Comparison of ENCODE assay signal across 18 cellular contexts in the genomic region with DNA sequence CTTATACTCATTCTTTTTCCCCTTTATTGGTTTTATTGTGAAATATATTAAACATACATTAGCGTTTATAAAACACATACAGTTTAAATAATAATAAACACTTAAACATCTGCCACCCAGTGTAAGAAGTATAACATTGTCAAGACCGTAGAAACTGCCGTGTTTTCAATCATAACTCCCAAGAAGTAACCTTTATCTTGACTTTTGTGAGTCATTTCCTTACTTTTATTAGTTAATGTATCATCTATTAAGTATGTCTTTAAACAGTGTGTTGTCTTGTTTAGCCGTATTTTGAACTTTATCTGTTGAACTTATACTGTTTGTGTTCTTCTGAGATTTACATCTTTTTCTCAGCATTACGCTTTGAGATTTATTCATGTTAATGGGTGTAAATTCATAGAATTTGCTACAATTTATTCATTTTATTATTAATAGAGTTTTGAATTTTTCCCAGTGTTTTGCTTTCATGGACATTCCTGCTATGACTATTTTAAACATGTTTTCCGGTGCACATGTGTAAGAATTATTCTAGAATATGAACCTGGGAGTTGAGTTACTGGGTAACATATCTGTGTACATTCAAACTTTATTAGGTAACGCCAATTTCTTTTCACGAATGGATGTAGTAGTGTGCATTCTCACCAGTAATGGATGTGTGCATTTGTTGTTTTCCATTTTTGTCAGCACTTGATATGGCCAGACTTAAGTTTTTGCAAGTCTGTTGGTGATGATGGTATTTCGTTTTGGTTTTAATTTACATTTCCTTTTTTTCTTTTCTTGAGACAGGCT.
A peak's percentile ranks its signal among the peaks of the same experiment; 100 is the strongest.
DNase-seq lines count a peak whose midpoint lies in the region; TF ChIP-seq lines count a peak whose summit lies in the region.
"Had no signal": no experiment of that assay in that cellular context is flagged by ENCODE, and none has a peak within 500 bp of the region (broad histone marks: within the 10 kb centered on the region; RNA-seq: fewer than 3 reads in every experiment).

No MANE protein-coding gene starts in this region.

- peak overlapping the region; percentile 20 to 67 (median 57) for H3K27ac Mint-ChIP-seq in nephron
- H3K27ac Mint-ChIP-seq: type B pancreatic cell had no signal

- H3K4me1 Mint-ChIP-seq in nephron, result no peaks in the 10 kb centered on the region

- no peak overlapping the region for H3K27ac ChIP-seq in RWPE1
- H3K27ac ChIP-seq: colonic mucosa, gastroesophageal sphincter had no signal

- H3K9me3 Mint-ChIP-seq in nephron, result peaks cover 2% of the 10 kb centered on the region
- H3K9me3 Mint-ChIP-seq: type B pancreatic cell had no signal

- DNase-seq in EL (peak; percentile 68), RWPE1 (ENCODE audit: low spot score) (peak; percentile 69), epithelial cell of proximal tubule (ENCODE audit: low read depth) (peak; percentile 68), 8988T (no peak), middle frontal gyrus (ENCODE audit: extremely low spot score, low spot score) (no peak), NCI-H69 (lab: John Stamatoyannopoulos, UW) (no peak), midbrain (lab: John Stamatoyannopoulos, UW) (no peak)
- DNase-seq: activated T-cell treated with anti-CD3 and anti-CD28 coated beads for 4 hours; BE2C; colonic mucosa; islet precursor cell; KG1; NCI-H1436 treated with DMSO at 0.1 percent for 48 hours; NCI-H446 treated with DMSO at 0.1 percent for 48 hours; stimulated activated CD4-positive, alpha-beta T cell treated with anti-CD3 and anti-CD28 coated beads, Interleukin-2, amount 100 ng/mL, for 48 hours had no signal

- no peak for TF ChIP-seq CTCF in RWPE1 (conservative IDR thresholded peaks at IDR 0.05; ENCODE audit: low read depth)
- TF ChIP-seq CTCF in epithelial cell of proximal tubule (conservative IDR thresholded peaks at IDR 0.05; ENCODE audit: low read depth, low read length), result no peak
- no peak for TF ChIP-seq CTCF in nephron (IDR thresholded peaks at IDR 0.05; ENCODE audit: unreplicated experiment in 3 of 3)

- CTCF ChIA-PET in RWPE1 (lab: Yijun Ruan, JAX), result no interaction called here

- POLR2A ChIA-PET in RWPE1 (lab: Yijun Ruan, JAX; ENCODE audit: low non-redundant PET), result no interaction called here

- no peak overlapping the region for H3K4me3 Mint-ChIP-seq in nephron
- H3K4me3 Mint-ChIP-seq: type B pancreatic cell had no signal

- no peaks in the 10 kb centered on the region for H3K27me3 Mint-ChIP-seq in nephron (ENCODE audit: low read depth)
- H3K27me3 Mint-ChIP-seq: type B pancreatic cell had no signal

- H3K36me3 Mint-ChIP-seq in nephron (ENCODE audit: low read depth), result peaks cover 21% of the 10 kb centered on the region

- H3K4me3 ChIP-seq in epithelial cell of proximal tubule (ENCODE audit: low read depth, low read length), result no peak overlapping the region
- H3K4me3 ChIP-seq: colonic mucosa, gastroesophageal sphincter had no signal

Comparison
In these comparisons a context has a peak if more than half of its experiments do, and no peak if none do; other contexts are left out.
1. DNase-seq: peak in EL (single experiment), RWPE1 (single experiment) and epithelial cell of proximal tubule (single experiment); none in 8988T (single experiment), middle frontal gyrus (single experiment), NCI-H69 (single experiment) and midbrain (single experiment).